ENCODE assay signal across 8 cellular contexts in the genomic region with DNA sequence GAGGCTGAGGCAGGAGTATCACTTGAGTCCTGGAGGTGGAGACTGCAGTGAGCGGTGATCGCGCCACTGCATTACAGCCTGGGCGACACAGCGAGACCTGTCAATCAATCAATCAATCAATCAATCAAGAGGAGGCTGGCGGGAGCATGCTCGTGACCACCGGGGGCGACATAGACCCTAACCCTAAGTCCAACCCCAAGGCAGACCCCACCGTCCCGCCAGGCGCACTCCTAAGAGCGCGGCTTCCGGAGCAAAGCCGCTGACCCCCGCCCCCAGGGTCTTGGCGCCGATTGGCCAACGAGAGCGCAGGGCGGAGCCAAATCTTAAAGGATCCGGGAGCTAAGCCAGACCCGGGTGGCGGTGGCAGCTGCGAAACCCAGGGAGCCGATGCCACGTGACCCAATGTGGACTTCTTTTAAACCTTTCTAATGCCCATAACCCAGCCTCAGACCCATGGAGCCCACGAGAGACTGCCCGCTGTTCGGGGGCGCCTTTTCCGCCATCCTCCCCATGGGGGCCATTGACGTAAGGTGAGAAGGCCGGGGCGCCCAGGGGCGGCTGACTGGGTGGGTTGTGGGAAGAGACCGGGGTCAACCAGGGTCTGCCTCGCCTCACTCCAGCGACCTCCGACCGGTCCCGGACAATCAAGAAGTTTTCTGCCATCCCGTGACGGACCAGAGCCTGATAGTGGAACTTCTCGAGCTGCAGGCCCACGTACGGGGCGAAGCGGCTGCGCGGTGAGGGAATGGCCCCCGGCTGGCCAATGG. TPM values are rescaled to one million over a fixed set of nuclear protein-coding genes. Genes with fewer than 3 reads are reported as not detected.
DNase-seq lines count a peak whose midpoint lies in the region; ATAC-seq and TF ChIP-seq lines count a peak whose summit lies in the region.

A gene with protein sequence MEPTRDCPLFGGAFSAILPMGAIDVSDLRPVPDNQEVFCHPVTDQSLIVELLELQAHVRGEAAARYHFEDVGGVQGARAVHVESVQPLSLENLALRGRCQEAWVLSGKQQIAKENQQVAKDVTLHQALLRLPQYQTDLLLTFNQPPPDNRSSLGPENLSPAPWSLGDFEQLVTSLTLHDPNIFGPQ (plus strand): TSS at position 335 of the 767 bp plus-strand sequence. CDS start 119 bp downstream, at position 454.

- intact Hi-C loops in activated CD4-positive, alpha-beta memory T cell treated with anti-CD3 and anti-CD28 coated beads for 36 hours (cut with micrococcal nuclease) = loop anchor here (1.0 to 2.0 kb wide), 3 partner anchors 39 to 102 kb away; a partner anchor contains a TSS
- intact Hi-C loops in lower leg skin (cut with DNase I; ENCODE audit: low total_unique reads) = no loop called here

- H3K9me3 Mint-ChIP-seq in activated CD4-positive, alpha-beta memory T cell treated with anti-CD3 and anti-CD28 coated beads for 36 hours = no peaks in the 10 kb centered on the region

- H3K9ac ChIP-seq in duodenal mucosa (ENCODE audit: low read depth in 1 of 2, low read length in 2 of 2) = peak within 1 kb of the TSS; percentile 82 to 91

- H3K4me3 ChIP-seq in duodenal mucosa (ENCODE audit: low read depth in 1 of 2, low read length in 2 of 2) (peak within 1 kb of the TSS; percentile 83 to 93), lower leg skin (ENCODE audit: low read depth, poor library complexity, severe bottlenecking) (peak within 1 kb of the TSS; percentile 75)

- peaks cover 31% of the 10 kb centered on the region for H3K4me1 Mint-ChIP-seq in activated CD4-positive, alpha-beta memory T cell treated with anti-CD3 and anti-CD28 coated beads for 36 hours (ENCODE audit: low read depth)

- H3K27me3 ChIP-seq in duodenal mucosa (ENCODE audit: control insufficient read depth in 1 of 2, insufficient read depth in 2 of 2, low read length in 2 of 2) = no peaks in the 10 kb centered on the region

- H3K27me3 Mint-ChIP-seq in activated CD4-positive, alpha-beta memory T cell treated with anti-CD3 and anti-CD28 coated beads for 36 hours = no peaks in the 10 kb centered on the region

- 0% methylated on average over 26 to 44 of the region's 53 CpGs for WGBS in lower leg skin, 2 donors

- peak within 1 kb of the TSS; percentile 95 for H3K27ac Mint-ChIP-seq in activated CD4-positive, alpha-beta memory T cell treated with anti-CD3 and anti-CD28 coated beads for 36 hours

- TF ChIP-seq POLR2A in lower leg skin (IDR thresholded peaks at IDR 0.05) = peak in 1 of 2 donors; percentile 20

- peak within 1 kb of the TSS; percentile 93 for H3K4me3 Mint-ChIP-seq in activated CD4-positive, alpha-beta memory T cell treated with anti-CD3 and anti-CD28 coated beads for 36 hours

- H3K36me3 ChIP-seq in duodenal mucosa (ENCODE audit: control insufficient read depth in 1 of 2, insufficient read depth in 2 of 2, low read length in 2 of 2) = no peaks in the 10 kb centered on the region

- CTCF ChIA-PET in activated CD4-positive, alpha-beta memory T cell treated with anti-CD3 and anti-CD28 coated beads for 36 hours (lab: Charles Lee) = interaction anchor here (1.7 to 2.1 kb wide), 2 partner anchors 12 to 88 kb away, joined by 6 to 9 read pairs; a partner anchor contains a TSS

- no peak for TF ChIP-seq CTCF in lower leg skin (IDR thresholded peaks at IDR 0.05)

- H3K27ac ChIP-seq in duodenal mucosa (ENCODE audit: low read depth, low read length) = peak within 1 kb of the TSS; percentile 77

- peaks cover 29% of the 10 kb centered on the region in 2 donors for H3K4me1 ChIP-seq in duodenal mucosa (ENCODE audit: control insufficient read depth in 1 of 2, insufficient read depth in 2 of 2, low read length in 2 of 2)

- POLR2A ChIA-PET in activated CD4-positive, alpha-beta memory T cell treated with anti-CD3 and anti-CD28 coated beads for 36 hours (lab: Charles Lee) = interaction anchor here (0.6 to 1.7 kb wide), 7 partner anchors 9 to 115 kb away, joined by 3 to 26 read pairs (median 4); a partner anchor contains a TSS

- no peaks in the 10 kb centered on the region for H3K36me3 Mint-ChIP-seq in activated CD4-positive, alpha-beta memory T cell treated with anti-CD3 and anti-CD28 coated beads for 36 hours

- DNase-seq in Ammon's horn (ENCODE audit: low spot score) (peak; percentile 94), NCI-H69 (lab: John Stamatoyannopoulos, UW) (peak; percentile 87), lower leg skin (ENCODE audit: low spot score in 2 of 2) (peak; percentile 88 to 98)
- peak; percentile 91 for DNase-seq in activated CD4-positive, alpha-beta memory T cell treated with anti-CD3 and anti-CD28 coated beads for 36 hours
- peak; percentile 74 to 79 for DNase-seq in stimulated activated CD4-positive, alpha-beta T cell treated with anti-CD3 and anti-CD28 coated beads, Interleukin-4, amount 100 ng/mL, for 4 hours

- H3K9me3 ChIP-seq in duodenal mucosa (ENCODE audit: control insufficient read depth in 1 of 2, low read length in 2 of 2) = no peaks in the 10 kb centered on the region

- peak; percentile 77 for ATAC-seq in GM19043 (IDR thresholded peaks at IDR 0.05; ENCODE audit: low read depth, unreplicated experiment)
- peak; percentile 60 for ATAC-seq in HG03442 (IDR thresholded peaks at IDR 0.05; ENCODE audit: unreplicated experiment)

RNA-seq across cellular contexts. Expression of the gene that starts here (rescaled TPM):
- 10 to 100 TPM; 41.7 to 45.5 TPM for total RNA-seq in activated CD4-positive, alpha-beta memory T cell treated with anti-CD3 and anti-CD28 coated beads for 36 hours
- total RNA-seq in lower leg skin = 10 to 100 TPM; 11.4 to 18.1 (median 13.5) TPM

Comparison
In these comparisons a context has a peak if more than half of its experiments do, and no peak if none do; other contexts are left out.
1. Peak in every context shown above with its lines: DNase-seq, ATAC-seq, H3K4me3 ChIP-seq and H3K27ac ChIP-seq.